In the genomic region with DNA sequence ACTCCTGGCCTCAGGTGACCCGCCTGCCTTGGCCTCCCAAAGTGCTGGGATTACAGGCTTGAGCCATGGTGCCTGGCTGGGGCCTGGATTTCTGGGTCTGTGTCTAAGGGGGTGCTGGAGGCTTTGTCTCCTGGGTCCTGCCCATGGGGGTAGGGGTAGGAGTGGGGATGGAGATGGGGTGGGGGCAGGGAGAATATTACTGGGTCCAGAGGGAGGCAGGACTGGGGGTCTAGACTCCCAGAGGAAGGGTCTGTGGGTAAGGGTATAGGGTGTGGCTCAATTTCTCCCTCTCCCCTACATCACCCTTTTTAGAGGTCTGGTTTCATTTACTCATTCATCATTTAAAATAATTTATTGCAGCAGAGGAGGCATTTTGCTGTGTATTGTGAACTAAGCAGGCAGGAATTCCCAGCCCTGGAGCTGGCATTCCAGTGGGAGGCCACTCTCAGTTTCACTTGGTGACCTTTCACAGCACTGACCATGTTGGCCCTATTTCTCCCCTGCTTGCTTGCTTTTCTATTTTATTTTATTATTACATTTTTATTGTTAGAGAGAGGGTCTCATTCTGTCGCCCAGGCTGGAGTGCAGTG, we compare ENCODE assay signal across 1 cellular context.
TF ChIP-seq lines count a peak whose summit lies in the region.

No MANE protein-coding gene starts in this region.

TF ChIP-seq in K562, 482 proteins besides CTCF, POLR2A, EP300 and RAD21:
- TF ChIP-seq ZSCAN29 (IDR thresholded peaks at IDR 0.05) (no peak), ZNF280A (IDR thresholded peaks at IDR 0.05; ENCODE audit: low read depth, partially characterized antibody) (no peak), ZMIZ1 (IDR thresholded peaks at IDR 0.05; ENCODE audit: low read depth in 2 of 2, low read length in 2 of 2) (no peak), FOS (IDR thresholded peaks at IDR 0.05; ENCODE audit: extremely low read depth, insufficient read length) (no peak), HES1 (IDR thresholded peaks at IDR 0.05; ENCODE audit: low read depth) (no peak), AFF1 (IDR thresholded peaks at IDR 0.05; ENCODE audit: low read depth in 1 of 2, partially characterized antibody in 2 of 2) (no peak), CREBBP (IDR thresholded peaks at IDR 0.05; ENCODE audit: low read depth, low read length) (no peak)
- TF ChIP-seq, protein P1, sequence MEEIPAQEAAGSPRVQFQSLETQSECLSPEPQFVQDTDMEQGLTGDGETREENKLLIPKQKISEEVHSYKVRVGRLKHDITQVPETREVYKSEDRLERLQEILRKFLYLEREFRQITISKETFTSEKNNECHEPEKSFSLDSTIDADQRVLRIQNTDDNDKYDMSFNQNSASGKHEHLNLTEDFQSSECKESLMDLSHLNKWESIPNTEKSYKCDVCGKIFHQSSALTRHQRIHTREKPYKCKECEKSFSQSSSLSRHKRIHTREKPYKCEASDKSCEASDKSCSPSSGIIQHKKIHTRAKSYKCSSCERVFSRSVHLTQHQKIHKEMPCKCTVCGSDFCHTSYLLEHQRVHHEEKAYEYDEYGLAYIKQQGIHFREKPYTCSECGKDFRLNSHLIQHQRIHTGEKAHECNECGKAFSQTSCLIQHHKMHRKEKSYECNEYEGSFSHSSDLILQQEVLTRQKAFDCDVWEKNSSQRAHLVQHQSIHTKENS (CRISPR knock-in tag; IDR thresholded peaks at IDR 0.05): no peak
- TF ChIP-seq, protein P2, sequence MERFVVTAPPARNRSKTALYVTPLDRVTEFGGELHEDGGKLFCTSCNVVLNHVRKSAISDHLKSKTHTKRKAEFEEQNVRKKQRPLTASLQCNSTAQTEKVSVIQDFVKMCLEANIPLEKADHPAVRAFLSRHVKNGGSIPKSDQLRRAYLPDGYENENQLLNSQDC (CRISPR knock-in tag; IDR thresholded peaks at IDR 0.05): no peak
TF ChIP-seq in K562: peak in this region for 0.
